In the genomic region with DNA sequence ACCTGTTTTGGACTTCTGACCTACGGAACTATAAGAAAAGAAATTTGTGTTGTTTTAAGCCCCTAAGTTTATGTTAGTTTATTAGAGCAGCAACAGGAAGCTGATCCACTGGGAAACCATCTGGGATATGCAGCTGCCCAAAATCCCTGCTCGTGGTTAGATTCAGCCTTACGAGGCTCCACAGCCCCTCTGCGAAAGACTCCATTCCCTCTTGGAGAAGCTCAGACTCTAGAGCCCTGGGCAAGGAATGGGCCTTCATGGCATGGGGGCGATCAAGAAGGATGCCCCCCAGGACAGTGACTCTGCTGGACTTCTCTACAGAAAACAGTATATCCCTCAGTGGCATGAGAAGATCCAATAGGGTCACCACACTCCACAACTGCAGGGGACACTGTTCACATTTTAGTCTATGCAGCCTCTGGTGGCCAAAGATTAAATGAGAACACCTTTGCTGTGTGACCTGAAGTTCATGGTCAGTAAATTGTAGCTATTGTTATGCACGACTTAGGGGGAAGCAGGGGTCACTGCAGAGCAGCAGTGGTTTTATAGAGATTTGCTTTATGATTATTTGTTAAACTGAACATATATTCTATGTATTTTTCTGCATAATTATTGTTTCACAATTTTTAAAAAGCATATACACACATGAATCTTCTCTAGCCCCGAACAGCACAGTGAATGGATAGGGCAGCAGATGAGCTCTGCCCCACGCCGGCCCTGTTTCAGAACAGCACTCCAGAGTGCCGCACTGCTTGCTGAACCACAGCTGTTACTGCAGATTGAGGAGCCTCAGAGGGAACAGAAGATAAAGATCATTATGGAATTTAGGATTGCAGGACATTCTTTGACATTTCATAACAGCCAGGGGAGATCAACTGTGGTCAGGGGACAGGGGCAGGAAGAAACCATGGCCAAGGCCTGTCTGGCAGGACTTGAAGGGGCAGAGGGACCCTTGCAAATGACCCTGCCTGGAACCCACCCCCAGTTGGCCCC, we compare ENCODE assay signal across 13 cellular contexts. TPM values are rescaled to one million over a fixed set of nuclear protein-coding genes. Genes with fewer than 3 reads are reported as not detected.
A peak's percentile ranks its signal among the peaks of the same experiment; 100 is the strongest.
DNase-seq lines count a peak whose midpoint lies in the region; ATAC-seq and TF ChIP-seq lines count a peak whose summit lies in the region.
"Had no signal": no experiment of that assay in that cellular context is flagged by ENCODE, and none has a peak within 500 bp of the region (broad histone marks: within the 10 kb centered on the region; RNA-seq: fewer than 3 reads in every experiment).

No MANE protein-coding gene starts in this region.

- H3K27ac Mint-ChIP-seq in activated naive CD8-positive, alpha-beta T cell = peak overlapping the region; percentile 46
- H3K27ac Mint-ChIP-seq in activated naive CD8-positive, alpha-beta T cell treated with anti-CD3 and anti-CD28 coated beads for 36 hours = no peak overlapping the region
- H3K27ac Mint-ChIP-seq in T-helper 1 cell treated with Interleukin-12 subunit alpha and Interleukin-12 subunit beta and Interleukin-4 antibody, amounts not matched to agents 30 μg/mL and 1 μg/mL, for 36 hours = peak overlapping the region; percentile 73

- no peak overlapping the region for H3K4me3 Mint-ChIP-seq in activated naive CD8-positive, alpha-beta T cell
- H3K4me3 Mint-ChIP-seq in activated naive CD8-positive, alpha-beta T cell treated with anti-CD3 and anti-CD28 coated beads for 36 hours = no peak overlapping the region
- no peak overlapping the region for H3K4me3 Mint-ChIP-seq in T-helper 1 cell treated with Interleukin-12 subunit alpha and Interleukin-12 subunit beta and Interleukin-4 antibody, amounts not matched to agents 30 μg/mL and 1 μg/mL, for 36 hours

- TF ChIP-seq RAD21 in liver (IDR thresholded peaks at IDR 0.05) = peak; percentile 56 to 74

- H3K9me3 ChIP-seq in liver (ENCODE audit: control insufficient read depth in 4 of 4, low read length in 3 of 4) = no peaks in the 10 kb centered on the region
- no peaks in the 10 kb centered on the region for H3K9me3 ChIP-seq in uterus

- no peak overlapping the region for H3K27ac ChIP-seq in liver (ENCODE audit: low read depth in 1 of 2, low read length in 2 of 2)
- peak overlapping the region in 1 of 2 donors; percentile 38 for H3K27ac ChIP-seq in uterus
- H3K27ac ChIP-seq: KMS-11 had no signal

- in situ Hi-C loops in ACHN (cut with HindIII; ENCODE audit: low pct_ligation_motif_present, low pct_unique_long_range_greater_than_20kb, low sequenced_read_pairs) = no loop called here

- no peaks in the 10 kb centered on the region for H3K27me3 ChIP-seq in liver (ENCODE audit: control insufficient read depth in 4 of 4, insufficient read depth in 4 of 4, low read length in 3 of 4)
- H3K27me3 ChIP-seq in uterus = no peaks in the 10 kb centered on the region
- H3K27me3 ChIP-seq: heart right ventricle had no signal

- TF ChIP-seq CTCF in liver (IDR thresholded peaks at IDR 0.05; ENCODE audit: low read depth, low read length, missing input control) = peak; percentile 33
- TF ChIP-seq CTCF in uterus (IDR thresholded peaks at IDR 0.05) = no peak

- 81% methylated on average over 10 of the region's 10 CpGs for WGBS in liver

- peaks cover 85% of the 10 kb centered on the region for H3K4me1 Mint-ChIP-seq in activated naive CD8-positive, alpha-beta T cell (ENCODE audit: low read depth)
- H3K4me1 Mint-ChIP-seq in activated naive CD8-positive, alpha-beta T cell treated with anti-CD3 and anti-CD28 coated beads for 36 hours = peaks cover 72% of the 10 kb centered on the region
- H3K4me1 Mint-ChIP-seq in T-helper 1 cell treated with Interleukin-12 subunit alpha and Interleukin-12 subunit beta and Interleukin-4 antibody, amounts not matched to agents 30 μg/mL and 1 μg/mL, for 36 hours (ENCODE audit: low read depth) = peaks cover 87% of the 10 kb centered on the region

- H3K9ac ChIP-seq in liver (ENCODE audit: low read depth in 1 of 2, low read length in 2 of 2) = no peak overlapping the region
- H3K9ac ChIP-seq: KMS-11 had no signal

- H3K36me3 ChIP-seq in liver (ENCODE audit: control insufficient read depth in 4 of 4, insufficient read depth in 3 of 4, low read depth in 1 of 4, low read length in 3 of 4) = peaks cover 0 to 3% (median 0%) of the 10 kb centered on the region in 4 donors
- no peaks in the 10 kb centered on the region for H3K36me3 ChIP-seq in uterus

- H3K27me3 Mint-ChIP-seq in activated naive CD8-positive, alpha-beta T cell = no peaks in the 10 kb centered on the region
- H3K27me3 Mint-ChIP-seq in activated naive CD8-positive, alpha-beta T cell treated with anti-CD3 and anti-CD28 coated beads for 36 hours = no peaks in the 10 kb centered on the region
- no peaks in the 10 kb centered on the region for H3K27me3 Mint-ChIP-seq in T-helper 1 cell treated with Interleukin-12 subunit alpha and Interleukin-12 subunit beta and Interleukin-4 antibody, amounts not matched to agents 30 μg/mL and 1 μg/mL, for 36 hours (ENCODE audit: low read depth)

- no peak overlapping the region for H3K4me3 ChIP-seq in liver (ENCODE audit: low read depth in 1 of 3, low read length in 3 of 3)
- no peak overlapping the region for H3K4me3 ChIP-seq in uterus
- H3K4me3 ChIP-seq: heart right ventricle had no signal

- H3K4me1 ChIP-seq in liver (ENCODE audit: control insufficient read depth in 4 of 4, insufficient read depth in 4 of 4, low read length in 3 of 4) = peaks cover 11 to 59% (median 50%) of the 10 kb centered on the region in 4 donors
- peaks cover 0 to 4% of the 10 kb centered on the region in 2 donors for H3K4me1 ChIP-seq in uterus

- no peak for TF ChIP-seq POLR2A in uterus (IDR thresholded peaks at IDR 0.05)

- ATAC-seq in GM21367 (IDR thresholded peaks at IDR 0.05; ENCODE audit: unreplicated experiment) = no peak
- no peak for ATAC-seq in HG02623 (IDR thresholded peaks at IDR 0.05; ENCODE audit: unreplicated experiment)

- H3K36me3 Mint-ChIP-seq in activated naive CD8-positive, alpha-beta T cell = peaks cover 2% of the 10 kb centered on the region
- peaks cover 20% of the 10 kb centered on the region for H3K36me3 Mint-ChIP-seq in activated naive CD8-positive, alpha-beta T cell treated with anti-CD3 and anti-CD28 coated beads for 36 hours
- peaks cover 36% of the 10 kb centered on the region for H3K36me3 Mint-ChIP-seq in T-helper 1 cell treated with Interleukin-12 subunit alpha and Interleukin-12 subunit beta and Interleukin-4 antibody, amounts not matched to agents 30 μg/mL and 1 μg/mL, for 36 hours (ENCODE audit: low read depth)

- intact Hi-C loops in uterus (cut with DNase I; ENCODE audit: low total_unique reads) = no loop called here

- H3K9me3 Mint-ChIP-seq in activated naive CD8-positive, alpha-beta T cell (ENCODE audit: low read depth) = no peaks in the 10 kb centered on the region
- H3K9me3 Mint-ChIP-seq in activated naive CD8-positive, alpha-beta T cell treated with anti-CD3 and anti-CD28 coated beads for 36 hours = no peaks in the 10 kb centered on the region
- H3K9me3 Mint-ChIP-seq in T-helper 1 cell treated with Interleukin-12 subunit alpha and Interleukin-12 subunit beta and Interleukin-4 antibody, amounts not matched to agents 30 μg/mL and 1 μg/mL, for 36 hours = no peaks in the 10 kb centered on the region

- no peak for DNase-seq in activated naive CD8-positive, alpha-beta T cell treated with anti-CD3 and anti-CD28 coated beads for 36 hours
- DNase-seq in uterus (peak; percentile 15 to 20), ACHN (no peak)
- DNase-seq: activated CD4-positive, alpha-beta T cell treated with anti-CD3 and anti-CD28 coated beads for 4 hours; central memory CD4-positive, alpha-beta T cell; COR-L47; heart right ventricle had no signal

TF ChIP-seq in liver, 16 proteins besides CTCF, POLR2A, EP300 and RAD21:
- TF ChIP-seq RXRA (IDR thresholded peaks at IDR 0.05) (peak; percentile 44 to 59), SP1 (IDR thresholded peaks at IDR 0.05) (no peak), HNF4G (IDR thresholded peaks at IDR 0.05) (no peak), HNF4A (conservative IDR thresholded peaks at IDR 0.05) (peak in 1 of 2 donors; percentile 19), NR2F2 (IDR thresholded peaks at IDR 0.05) (no peak)

RNA-seq across cellular contexts. Expression of a gene that starts 20.9 kb away (rescaled TPM):
- 100 to 1,000 TPM; 228 to 232 TPM for total RNA-seq in activated naive CD8-positive, alpha-beta T cell treated with anti-CD3 and anti-CD28 coated beads for 36 hours
- total RNA-seq in liver = 10 to 100 TPM in 1 of 2 donors, 1 to 10 TPM in 1; 9.5 to 42.6 TPM
- polyA plus RNA-seq in liver = 10 to 100 TPM; 22.1 to 27.3 TPM
- total RNA-seq in uterus = 100 to 1,000 TPM in 1 of 4 donors, 10 to 100 TPM in 2, 1 to 10 TPM in 1; 3.8 to 110 (median 25.7) TPM

Comparison
In these comparisons a context has a peak if more than half of its experiments do, and no peak if none do; other contexts are left out.
1. DNase-seq: peak in uterus (2 of 2); none in activated naive CD8-positive, alpha-beta T cell treated with anti-CD3 and anti-CD28 coated beads for 36 hours (single experiment) and ACHN (single experiment).